ENCODE assay signal across 8 cellular contexts in the genomic region with DNA sequence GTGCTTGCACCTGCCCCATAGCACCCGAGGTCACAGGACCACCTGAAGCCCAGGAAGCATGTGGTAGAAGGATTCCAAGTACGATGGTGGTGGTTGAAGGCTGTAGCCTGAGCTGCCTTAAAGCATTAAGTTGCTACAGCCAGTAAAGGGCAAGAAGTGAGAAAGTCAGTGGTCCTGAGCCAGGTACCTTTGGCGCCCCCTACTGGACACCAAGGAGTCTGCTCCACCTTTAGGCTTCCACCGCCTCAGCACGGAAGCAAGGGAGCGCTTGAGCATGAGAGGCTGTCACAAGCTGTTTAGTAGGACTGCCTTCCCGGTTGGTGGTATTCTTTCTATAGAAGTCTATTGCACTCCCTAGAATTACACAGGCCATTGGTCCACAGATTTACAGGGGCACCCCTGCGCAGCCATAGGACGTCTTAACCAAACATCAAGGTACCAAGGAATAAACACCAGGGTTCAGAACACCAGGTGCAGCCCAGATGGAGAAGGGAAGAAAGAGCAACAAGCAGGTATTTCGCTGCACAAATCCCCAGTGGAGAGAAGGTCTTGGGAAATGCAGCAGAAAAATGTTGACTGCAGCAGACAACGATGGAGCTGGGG. TPM values are rescaled to one million over a fixed set of nuclear protein-coding genes. Genes with fewer than 3 reads are reported as not detected.
DNase-seq lines count a peak whose midpoint lies in the region; ATAC-seq and TF ChIP-seq lines count a peak whose summit lies in the region.

No MANE protein-coding gene starts in this region.

- H3K9me2 ChIP-seq in MM.1S (replicated peaks; ENCODE audit: insufficient read depth, low read length), result no peaks in the 10 kb centered on the region

- H3K4me1 Mint-ChIP-seq in T-helper 2 cell treated with Interferon-gamma antibody and Interleukin-4, amounts not matched to agents 5 μg/mL and 100 μg/mL, for 36 hours (ENCODE audit: low read depth), result no peaks in the 10 kb centered on the region
- H3K4me1 Mint-ChIP-seq in immature natural killer cell, result peaks cover 0 to 1% of the 10 kb centered on the region in 2 donors

- H3K4me3 Mint-ChIP-seq in T-helper 2 cell treated with Interferon-gamma antibody and Interleukin-4, amounts not matched to agents 5 μg/mL and 100 μg/mL, for 36 hours, result no peak overlapping the region
- H3K4me3 Mint-ChIP-seq in immature natural killer cell, result no peak overlapping the region

- no peaks in the 10 kb centered on the region for H3F3A ChIP-seq in MM.1S (ENCODE audit: insufficient read depth, low read length)

- H3K4me2 ChIP-seq in MM.1S (ENCODE audit: low read depth, low read length), result no peak overlapping the region

- peaks cover 50% of the 10 kb centered on the region for H3K27me3 Mint-ChIP-seq in T-helper 2 cell treated with Interferon-gamma antibody and Interleukin-4, amounts not matched to agents 5 μg/mL and 100 μg/mL, for 36 hours (ENCODE audit: low read depth)
- H3K27me3 Mint-ChIP-seq in immature natural killer cell (ENCODE audit: low read depth in 3 of 3), result peaks cover 18 to 28% (median 28%) of the 10 kb centered on the region in 3 donors

- H3K4me1 ChIP-seq in MM.1S (ENCODE audit: low read length), result no peaks in the 10 kb centered on the region

- in situ Hi-C loops in astrocyte of the spinal cord (cut with HindIII; ENCODE audit: low sequenced_read_pairs), result no loop called here

- H3K9me3 Mint-ChIP-seq in T-helper 2 cell treated with Interferon-gamma antibody and Interleukin-4, amounts not matched to agents 5 μg/mL and 100 μg/mL, for 36 hours, result no peaks in the 10 kb centered on the region
- H3K9me3 Mint-ChIP-seq in immature natural killer cell, result no peaks in the 10 kb centered on the region

- H3K79me2 ChIP-seq in MM.1S (ENCODE audit: low read length), result no peaks in the 10 kb centered on the region

- no peak overlapping the region for H2AFZ ChIP-seq in MM.1S (ENCODE audit: low read length)

- H3K27ac Mint-ChIP-seq in T-helper 2 cell treated with Interferon-gamma antibody and Interleukin-4, amounts not matched to agents 5 μg/mL and 100 μg/mL, for 36 hours, result no peak overlapping the region
- no peak overlapping the region for H3K27ac Mint-ChIP-seq in immature natural killer cell

- H3K27me3 ChIP-seq in MM.1S (replicated peaks; ENCODE audit: insufficient read depth, low read length), result peaks cover 41% of the 10 kb centered on the region

- no peak overlapping the region for H3K9ac ChIP-seq in MM.1S (ENCODE audit: low read length)

- DNase-seq in SIG-M5 treated with dmso at 0.1 percent for 504 hours (lab: John Stamatoyannopoulos, UW; ENCODE audit: unreplicated experiment) (peak; percentile 13), SIG-M5 (lab: John Stamatoyannopoulos, UW) (no peak), MM.1S (peak; percentile 73), astrocyte of the spinal cord (ENCODE audit: low read depth, low spot score) (peak; percentile 3), immature natural killer cell (peak; percentile 32 to 55 (median 55))
- DNase-seq in T-helper 2 cell treated with Interferon-gamma antibody and Interleukin-4, amounts not matched to agents 5 μg/mL and 100 μg/mL, for 36 hours (ENCODE audit: low spot score), result peak; percentile 43
- peak; percentile 66 for DNase-seq in stimulated activated CD4-positive, alpha-beta T cell treated with anti-CD3 and anti-CD28 coated beads, Interleukin-1b, Interleukin-23, amount 100 ng/mL, for 48 hours

- H3K27ac ChIP-seq in MM.1S (ENCODE audit: low read length), result no peak overlapping the region

- H4K20me1 ChIP-seq in MM.1S (ENCODE audit: insufficient read depth, low read length), result no peaks in the 10 kb centered on the region

- TF ChIP-seq CTCF in MM.1S (IDR thresholded peaks at IDR 0.05; ENCODE audit: low read length) (peak; percentile 90), astrocyte of the spinal cord (IDR thresholded peaks at IDR 0.05; ENCODE audit: low read depth, low read length) (peak; percentile 72)

- H3K36me3 Mint-ChIP-seq in T-helper 2 cell treated with Interferon-gamma antibody and Interleukin-4, amounts not matched to agents 5 μg/mL and 100 μg/mL, for 36 hours (ENCODE audit: low read depth), result no peaks in the 10 kb centered on the region
- H3K36me3 Mint-ChIP-seq in immature natural killer cell, result no peaks in the 10 kb centered on the region

- H3K9me3 ChIP-seq in MM.1S (replicated peaks; ENCODE audit: insufficient read depth, low read length), result no peaks in the 10 kb centered on the region

- no peaks in the 10 kb centered on the region for H3K36me3 ChIP-seq in MM.1S (replicated peaks; ENCODE audit: insufficient read depth, low read length)

- H3K4me3 ChIP-seq in MM.1S (ENCODE audit: low read length) (no peak overlapping the region), astrocyte of the spinal cord (ENCODE audit: low read depth, low read length) (no peak overlapping the region)

- no peak for ATAC-seq in HG03520 (IDR thresholded peaks at IDR 0.05; ENCODE audit: unreplicated experiment)

RNA-seq across cellular contexts. Expression of gene CRTAC1, which starts 2.2 kb away (rescaled TPM):
- not detected for polyA plus RNA-seq in immature natural killer cell
